In genomic region chr10:69408318-69409175, GRCh38 we compare ENCODE assay signal across 2 cellular contexts.
TF ChIP-seq lines count a peak whose summit lies in the region.

No MANE protein-coding gene starts in this region.

TF ChIP-seq in A549, 52 proteins besides CTCF, POLR2A, EP300 and RAD21 (continues in another document):
- TF ChIP-seq ELK1 (IDR thresholded peaks at IDR 0.05; ENCODE audit: low read depth, low read length): no peak
- no peak for TF ChIP-seq PHF8 (IDR thresholded peaks at IDR 0.05; ENCODE audit: borderline replicate concordance, low read depth)
- TF ChIP-seq E2F6 (IDR thresholded peaks at IDR 0.05; ENCODE audit: borderline replicate concordance, low read depth): peak; percentile 99
- no peak for TF ChIP-seq JUNB (IDR thresholded peaks at IDR 0.05)
- TF ChIP-seq TFCP2L1 (CRISPR knock-in tag; IDR thresholded peaks at IDR 0.05): peak; percentile 91
- TF ChIP-seq MAX (IDR thresholded peaks at IDR 0.05): peak; percentile 98
- no peak for TF ChIP-seq HOXA7 (CRISPR knock-in tag; IDR thresholded peaks at IDR 0.05)
- TF ChIP-seq USF2 (IDR thresholded peaks at IDR 0.05): no peak
- TF ChIP-seq CHD2 (IDR thresholded peaks at IDR 0.05; ENCODE audit: low read length, partially characterized antibody): no peak
- 0 out of 3 replicates have a peak, but pooled peaks have one; percentile 28 for TF ChIP-seq BCL3 (IDR thresholded peaks at IDR 0.05)
- TF ChIP-seq HEYL (CRISPR knock-in tag; IDR thresholded peaks at IDR 0.05): peak; percentile 91
- no peak for TF ChIP-seq NR3C1 (IDR thresholded peaks at IDR 0.05)
- no peak for TF ChIP-seq HDAC2 (IDR thresholded peaks at IDR 0.05)
- TF ChIP-seq RARB (CRISPR knock-in tag; IDR thresholded peaks at IDR 0.05): peak; percentile 55; the same call in 1 of the 2 replicates
- no peak for TF ChIP-seq CBX8 (IDR thresholded peaks at IDR 0.05)
- no peak for TF ChIP-seq CEBPB (IDR thresholded peaks at IDR 0.05)
- TF ChIP-seq REST (IDR thresholded peaks at IDR 0.05): no peak; the same call in 1 of the 2 replicates
- TF ChIP-seq ZC3H11A (IDR thresholded peaks at IDR 0.05): no peak
- TF ChIP-seq HOXB13 (CRISPR knock-in tag; IDR thresholded peaks at IDR 0.05; ENCODE audit: low read depth): peak; percentile 98
- TF ChIP-seq SREBF2 (IDR thresholded peaks at IDR 0.05): no peak
- peak; percentile 85 for TF ChIP-seq SMC3 (IDR thresholded peaks at IDR 0.05)
- TF ChIP-seq ATOH8 (CRISPR knock-in tag; IDR thresholded peaks at IDR 0.05; ENCODE audit: low read depth): peak; percentile 94
- TF ChIP-seq JUN (IDR thresholded peaks at IDR 0.05): peak in 1 of 2 experiments; percentile 70; a peak in 3 of 5 replicates
- no peak for TF ChIP-seq MAFK (IDR thresholded peaks at IDR 0.05; ENCODE audit: partially characterized antibody)
- no peak for TF ChIP-seq ESRRA (IDR thresholded peaks at IDR 0.05; ENCODE audit: borderline replicate concordance, low read length)
- TF ChIP-seq RFX5 (IDR thresholded peaks at IDR 0.05): no peak
- no peak for TF ChIP-seq HES2 (IDR thresholded peaks at IDR 0.05)

TF ChIP-seq in GM12878, 131 proteins besides CTCF, POLR2A, EP300 and RAD21 (continues in another document):
- TF ChIP-seq TBL1XR1 (IDR thresholded peaks at IDR 0.05; ENCODE audit: low read depth, low read length): no peak
- no peak for TF ChIP-seq HDAC6 (IDR thresholded peaks at IDR 0.05; ENCODE audit: unreplicated experiment)
- no peak for TF ChIP-seq FOXK2 (IDR thresholded peaks at IDR 0.05)
- TF ChIP-seq SIX5 (IDR thresholded peaks at IDR 0.05; ENCODE audit: low read depth, low read length, severe bottlenecking): no peak
- TF ChIP-seq SMARCA5 (IDR thresholded peaks at IDR 0.05): no peak
- TF ChIP-seq SREBF1 (IDR thresholded peaks at IDR 0.05; ENCODE audit: low read length): no peak
- TF ChIP-seq ATF7 (IDR thresholded peaks at IDR 0.05; ENCODE audit: low read depth): no peak
- 0 out of 2 replicates have a peak, but pooled peaks have one; percentile 33 for TF ChIP-seq STAT1 (conservative IDR thresholded peaks at IDR 0.05)
- TF ChIP-seq NBN (IDR thresholded peaks at IDR 0.05): peak; percentile 58; the same call in 1 of the 2 replicates
- no peak for TF ChIP-seq BCL11A (IDR thresholded peaks at IDR 0.05; ENCODE audit: low read depth, low read length)
- no peak for TF ChIP-seq WRNIP1 (IDR thresholded peaks at IDR 0.05; ENCODE audit: borderline replicate concordance, low read depth, low read length)
- no peak for TF ChIP-seq USF1 (IDR thresholded peaks at IDR 0.05; ENCODE audit: borderline replicate concordance, extremely low read length, insufficient read depth, low read depth, low read length)
- TF ChIP-seq PAX8 (IDR thresholded peaks at IDR 0.05): 0 out of 2 replicates have a peak, but pooled peaks have one; percentile 53
- no peak for TF ChIP-seq CBX5 (IDR thresholded peaks at IDR 0.05; ENCODE audit: low read depth)
- TF ChIP-seq PML (IDR thresholded peaks at IDR 0.05; ENCODE audit: low read length): no peak
- TF ChIP-seq GABPA (IDR thresholded peaks at IDR 0.05; ENCODE audit: low read depth): no peak
- TF ChIP-seq POLR2AphosphoS2 (IDR thresholded peaks at IDR 0.05; ENCODE audit: low read depth, low read length): no peak
- 0 out of 2 replicates have a peak, but pooled peaks have one; percentile 13 for TF ChIP-seq NKRF (conservative IDR thresholded peaks at IDR 0.05)
- TF ChIP-seq HDGF (IDR thresholded peaks at IDR 0.05): no peak
- TF ChIP-seq PAX5 (IDR thresholded peaks at IDR 0.05; ENCODE audit: borderline replicate concordance, low read depth, low read length): 0 out of 2 replicates have a peak, but pooled peaks have one; percentile 20
- TF ChIP-seq MYC (IDR thresholded peaks at IDR 0.05; ENCODE audit: insufficient read depth, insufficient read length, insufficient replicate concordance, low read length, severe bottlenecking): no peak
- TF ChIP-seq BCLAF1 (IDR thresholded peaks at IDR 0.05): no peak
- TF ChIP-seq REST (IDR thresholded peaks at IDR 0.05; ENCODE audit: low read depth, low read length): no peak
- TF ChIP-seq EZH2 (IDR thresholded peaks at IDR 0.05; ENCODE audit: borderline replicate concordance, control insufficient read depth, low read depth, low read length): no peak
- no peak for TF ChIP-seq NFYA (IDR thresholded peaks at IDR 0.05; ENCODE audit: borderline replicate concordance, low read depth, low read length)
- no peak for TF ChIP-seq JUND (IDR thresholded peaks at IDR 0.05; ENCODE audit: low read depth, low read length)
- TF ChIP-seq CHD4 (IDR thresholded peaks at IDR 0.05): no peak
- peak; percentile 36; the same call in 1 of the 2 replicates for TF ChIP-seq DPF2 (IDR thresholded peaks at IDR 0.05)
- TF ChIP-seq EED (IDR thresholded peaks at IDR 0.05; ENCODE audit: low read depth): no peak
- TF ChIP-seq CREB1 (IDR thresholded peaks at IDR 0.05; ENCODE audit: low read depth): peak; percentile 86
- TF ChIP-seq MTA3 (IDR thresholded peaks at IDR 0.05; ENCODE audit: borderline replicate concordance, low read length): no peak
- no peak for TF ChIP-seq TCF3 (IDR thresholded peaks at IDR 0.05; ENCODE audit: borderline replicate concordance, insufficient read depth, low read depth, low read length)
- no peak for TF ChIP-seq LARP7 (IDR thresholded peaks at IDR 0.05)
- no peak; the same call in 1 of the 2 replicates for TF ChIP-seq PKNOX1 (IDR thresholded peaks at IDR 0.05)
- no peak; the same call in 1 of the 2 replicates for TF ChIP-seq POLR2AphosphoS5 (IDR thresholded peaks at IDR 0.05; ENCODE audit: low read length)
- no peak for TF ChIP-seq KLF5 (IDR thresholded peaks at IDR 0.05; ENCODE audit: partially characterized antibody)
- no peak for TF ChIP-seq BRCA1 (IDR thresholded peaks at IDR 0.05; ENCODE audit: low read depth, low read length)
- no peak for TF ChIP-seq HDAC2 (IDR thresholded peaks at IDR 0.05)
- TF ChIP-seq RB1 (IDR thresholded peaks at IDR 0.05; ENCODE audit: borderline replicate concordance): no peak; the same call in 1 of the 2 replicates
- TF ChIP-seq ZNF622 (IDR thresholded peaks at IDR 0.05): no peak
- TF ChIP-seq ZBTB33 (IDR thresholded peaks at IDR 0.05): no peak
- no peak for TF ChIP-seq RCOR1 (conservative IDR thresholded peaks at IDR 0.05; ENCODE audit: low read depth, low read length)
- no peak for TF ChIP-seq ZBTB4 (CRISPR knock-in tag; IDR thresholded peaks at IDR 0.05)
- TF ChIP-seq NFIC (IDR thresholded peaks at IDR 0.05; ENCODE audit: low read depth, low read length): no peak
- no peak for TF ChIP-seq FOS (IDR thresholded peaks at IDR 0.05; ENCODE audit: borderline replicate concordance, extremely low read depth, insufficient read length)
